1 cellular context compared by ENCODE assay signal in genomic region chr14:99562848-99563748, GRCh38.
TF ChIP-seq lines count a peak whose summit lies in the region.

No MANE protein-coding gene starts in this region.

TF ChIP-seq in HepG2, 621 proteins besides CTCF, POLR2A, EP300 and RAD21 (continued from another document and continues in another):
- TF ChIP-seq ARID4A (CRISPR knock-in tag; IDR thresholded peaks at IDR 0.05; ENCODE audit: borderline replicate concordance) (peak; percentile 78; the same call in 1 of the 2 replicates), NFIC (IDR thresholded peaks at IDR 0.05; ENCODE audit: low read length) (no peak), NR2F6 (IDR thresholded peaks at IDR 0.05) (no peak), NR2F6 (CRISPR knock-in tag; IDR thresholded peaks at IDR 0.05) (peak; percentile 80), SIN3A (IDR thresholded peaks at IDR 0.05; ENCODE audit: borderline replicate concordance, low read depth, low read length) (peak; percentile 60; the same call in 1 of the 2 replicates), KAT8 (CRISPR knock-in tag; IDR thresholded peaks at IDR 0.05) (no peak), ZNF776 (CRISPR knock-in tag; IDR thresholded peaks at IDR 0.05) (no peak), HMGA1 (CRISPR knock-in tag; conservative IDR thresholded peaks at IDR 0.05) (no peak), ZBTB42 (CRISPR knock-in tag; IDR thresholded peaks at IDR 0.05) (no peak), ZNF850 (CRISPR knock-in tag; conservative IDR thresholded peaks at IDR 0.05) (no peak), RARG (CRISPR knock-in tag; IDR thresholded peaks at IDR 0.05; ENCODE audit: low read depth) (no peak), HINFP (CRISPR knock-in tag; IDR thresholded peaks at IDR 0.05; ENCODE audit: low read depth) (no peak), POGZ (CRISPR knock-in tag; IDR thresholded peaks at IDR 0.05) (0 out of 2 replicates have a peak, but pooled peaks have one; percentile 25), ZSCAN9 (CRISPR knock-in tag; IDR thresholded peaks at IDR 0.05; ENCODE audit: borderline replicate concordance) (0 out of 2 replicates have a peak, but pooled peaks have one; percentile 26), ZNF646 (CRISPR knock-in tag; IDR thresholded peaks at IDR 0.05) (no peak), MNT (IDR thresholded peaks at IDR 0.05) (no peak), POLR2AphosphoS5 (IDR thresholded peaks at IDR 0.05; ENCODE audit: low read depth, low read length) (no peak), AKNA (CRISPR knock-in tag; IDR thresholded peaks at IDR 0.05; ENCODE audit: borderline replicate concordance) (no peak), NFRKB (IDR thresholded peaks at IDR 0.05) (no peak), IRX3 (CRISPR knock-in tag; IDR thresholded peaks at IDR 0.05; ENCODE audit: borderline replicate concordance, low read depth) (no peak), SMARCE1 (IDR thresholded peaks at IDR 0.05; ENCODE audit: borderline replicate concordance) (no peak), ZNF460 (CRISPR knock-in tag; IDR thresholded peaks at IDR 0.05; ENCODE audit: borderline replicate concordance) (no peak), YEATS4 (CRISPR knock-in tag; IDR thresholded peaks at IDR 0.05; ENCODE audit: borderline replicate concordance) (no peak), ZNF501 (CRISPR knock-in tag; IDR thresholded peaks at IDR 0.05) (0 out of 2 replicates have a peak, but pooled peaks have one; percentile 32), CEBPZ (IDR thresholded peaks at IDR 0.05; ENCODE audit: low read length) (no peak), RARA (CRISPR knock-in tag; IDR thresholded peaks at IDR 0.05) (peak; percentile 33), THAP11 (CRISPR knock-in tag; IDR thresholded peaks at IDR 0.05) (peak; percentile 62; the same call in 1 of the 2 replicates), USF2 (IDR thresholded peaks at IDR 0.05; ENCODE audit: low read depth, low read length) (no peak), USF2 (CRISPR knock-in tag; IDR thresholded peaks at IDR 0.05; ENCODE audit: borderline replicate concordance) (no peak)
